Comparison of ENCODE assay signal across 25 cellular contexts in the genomic region with DNA sequence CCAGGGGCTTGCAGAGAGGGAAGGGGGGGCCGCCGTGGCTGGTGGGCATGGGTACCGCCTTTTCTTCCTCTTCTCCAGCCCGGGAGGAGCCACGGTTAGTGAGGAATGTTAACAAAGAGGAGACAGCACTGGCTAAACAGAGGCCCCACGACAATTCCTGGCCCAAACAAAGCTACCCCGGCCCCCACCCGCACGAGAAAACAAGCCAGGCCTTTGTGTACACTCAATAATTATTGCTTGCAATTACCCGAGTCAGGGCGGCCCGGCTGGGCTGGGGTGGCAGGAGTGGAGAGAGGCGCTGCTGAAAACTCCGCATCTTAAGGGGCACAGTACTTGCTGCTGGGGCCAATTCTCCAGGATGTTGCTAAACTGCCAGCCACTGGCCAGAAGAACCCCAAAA. TPM values are rescaled to one million over a fixed set of nuclear protein-coding genes. Genes with fewer than 3 reads are reported as not detected.
A peak's percentile ranks its signal among the peaks of the same experiment; 100 is the strongest.
DNase-seq lines count a peak whose midpoint lies in the region; TF ChIP-seq lines count a peak whose summit lies in the region.
"Had no signal": no experiment of that assay in that cellular context is flagged by ENCODE, and none has a peak within 500 bp of the region (broad histone marks: within the 10 kb centered on the region; RNA-seq: fewer than 3 reads in every experiment).

No MANE protein-coding gene starts in this region.

- intact Hi-C loops in posterior cingulate gyrus (cut with DNase I) = loop anchor here (5.0 kb wide), 1 partner anchor 50 kb away; no protein-coding TSS in a partner anchor
- intact Hi-C loops in transverse colon (cut with DNase I; ENCODE audit: low total_unique reads) = no loop called here

- H3K4me1 ChIP-seq in HUES64 (ENCODE audit: insufficient read depth, low read length) (peaks cover 16% of the 10 kb centered on the region; the same call in 1 of the 2 replicates), transverse colon (no peaks in the 10 kb centered on the region)

- no peak for TF ChIP-seq POLR2A in transverse colon (IDR thresholded peaks at IDR 0.05)

- H3K36me3 ChIP-seq in HUES64 (ENCODE audit: insufficient read depth, low read length) = no peaks in the 10 kb centered on the region
- H3K36me3 ChIP-seq in transverse colon = no peaks in the 10 kb centered on the region
- H3K36me3 ChIP-seq: brain microvascular endothelial cell, thoracic aorta had no signal

- 80% methylated on average over 14 of the region's 14 CpGs for WGBS in HUES64
- 43% methylated on average over 14 of the region's 14 CpGs; no CpG with 5 or more reads in 1 of the 2 donors for WGBS in transverse colon (ENCODE audit: low coverage in 1 of 2), 2 donors

- H3K27ac ChIP-seq in HUES64 (ENCODE audit: low read depth, low read length) = no peak overlapping the region
- H3K27ac ChIP-seq in transverse colon = no peak overlapping the region
- H3K27ac ChIP-seq: brain microvascular endothelial cell, C4-2B, hepatocyte, RWPE1, SK-N-MC, thoracic aorta had no signal

- no peak for TF ChIP-seq CTCF in transverse colon (IDR thresholded peaks at IDR 0.05)

- in situ Hi-C loops in transverse colon (cut with MboI; ENCODE audit: low pct_ligation_motif_present in 1 of 4, low pct_unique_long_range_greater_than_20kb in 1 of 4, low sequenced_read_pairs in 3 of 4) = no loop called here

- peak overlapping the region; percentile 46; the same call in 1 of the 2 replicates for H3K9ac ChIP-seq in HUES64 (ENCODE audit: low read depth, low read length)

- DNase-seq in amygdala (lab: John Stamatoyannopoulos, UW) = peak in 50 of 56 donors; percentile 4 to 78 (median 40)
- peak; percentile 20 for DNase-seq in inferior parietal cortex (ENCODE audit: extremely low spot score)
- peak; percentile 26 to 94 (median 66) for DNase-seq in posterior cingulate gyrus
- DNase-seq in HuH-7 (ENCODE audit: low spot score) = no peak
- no peak for DNase-seq in transverse colon
- no peak for DNase-seq in kidney glomerular epithelial cell (lab: John Stamatoyannopoulos, UW)
- DNase-seq in stimulated activated CD4-positive, alpha-beta T cell treated with anti-CD3 and anti-CD28 coated beads, Interleukin-4, amount 100 ng/mL, for 1 hour = no peak
- DNase-seq: activated CD4-positive, CD25-positive, alpha-beta regulatory T cell treated with anti-CD3 and anti-CD28 coated beads, Interleukin-2, amount 50 U/mL, for 72 hours; activated CD8-positive, alpha-beta T cell treated with anti-CD3 and anti-CD28 coated beads, Interleukin-2, amount 10 ng/mL, durations not matched to agents 7 days and 5 days; activated gamma-delta T cell treated with Interleukin-2 at 50 U/mL for 16 hours; brain microvascular endothelial cell; effector memory CD4-positive, alpha-beta T cell; foreskin fibroblast; IMR-90; NCI-H1092 treated with DMSO at 0.1 percent for 48 hours; NCI-H2171 treated with DMSO at 0.1 percent for 48 hours; NCI-H774; stimulated activated CD4-positive, alpha-beta T cell treated with anti-CD3 and anti-CD28 coated beads, Interleukin-2, amount 100 ng/mL, for 48 hours had no signal

- TF ChIP-seq EP300 in transverse colon (IDR thresholded peaks at IDR 0.05; ENCODE audit: low read depth) = no peak

- H3K27me3 ChIP-seq in HUES64 (ENCODE audit: insufficient read depth, low read length) = no peaks in the 10 kb centered on the region
- no peaks in the 10 kb centered on the region for H3K27me3 ChIP-seq in transverse colon
- H3K27me3 ChIP-seq: hepatocyte had no signal

- H3K4me3 ChIP-seq in HUES64 (ENCODE audit: low read length) = no peak overlapping the region
- H3K4me3 ChIP-seq in transverse colon = no peak overlapping the region
- H3K4me3 ChIP-seq: hepatocyte, SK-N-MC, smooth muscle cell, thoracic aorta had no signal

- H3K9me3 ChIP-seq in HUES64 (ENCODE audit: insufficient read depth, low read depth, low read length) = no peaks in the 10 kb centered on the region
- no peaks in the 10 kb centered on the region for H3K9me3 ChIP-seq in transverse colon
- H3K9me3 ChIP-seq: thoracic aorta had no signal

RNA-seq across cellular contexts. Expression of gene IRX5, which starts 56.4 kb away (rescaled TPM):
- polyA plus RNA-seq in HUES64 (2013, experiment 1 of 2) = 1.5 TPM
- 2.7 TPM for polyA plus RNA-seq in HUES64 (2013, experiment 2 of 2)
- not detected for total RNA-seq in transverse colon
- total RNA-seq: activated CD8-positive, alpha-beta T cell treated with anti-CD3 and anti-CD28 coated beads, Interleukin-2, amount 10 ng/mL, durations not matched to agents 7 days and 5 days; IMR-90 had no signal
- polyA plus RNA-seq: IMR-90 had no signal

Comparison
In these comparisons a context has a peak if more than half of its experiments do, and no peak if none do; other contexts are left out.
1. DNase-seq: peak in amygdala (50 of 56), inferior parietal cortex (single experiment) and posterior cingulate gyrus (10 of 10); none in HuH-7 (single experiment), transverse colon (single experiment), kidney glomerular epithelial cell (single experiment) and stimulated activated CD4-positive, alpha-beta T cell treated with anti-CD3 and anti-CD28 coated beads, Interleukin-4, amount 100 ng/mL, for 1 hour (single experiment).